Comparison of ENCODE assay signal across 16 cellular contexts in genomic region chr20:7146552-7147219, GRCh38.
DNase-seq lines count a peak whose midpoint lies in the region; TF ChIP-seq lines count a peak whose summit lies in the region.
"Had no signal": no experiment of that assay in that cellular context is flagged by ENCODE, and none has a peak within 500 bp of the region (broad histone marks: within the 10 kb centered on the region; RNA-seq: fewer than 3 reads in every experiment).

No MANE protein-coding gene starts in this region.

- DNase-seq in DMS 273 (lab: John Stamatoyannopoulos, UW; ENCODE audit: unreplicated experiment) (peak; percentile 33), DMS 273 treated with DMSO at 0.1 percent for 48 hours (lab: John Stamatoyannopoulos, UW) (no peak), NCI-H146 (lab: John Stamatoyannopoulos, UW) (peak; percentile 45), fibroblast of villous mesenchyme (ENCODE audit: low read depth) (peak; percentile 63), nephron progenitor cell (no peak), SW480 (ENCODE audit: low spot score) (no peak), CD14-positive monocyte (ENCODE audit: low spot score) (no peak)
- DNase-seq in activated CD4-positive, CD25-positive, alpha-beta regulatory T cell (lab: John Stamatoyannopoulos, UW) = no peak
- DNase-seq: CD4-positive, alpha-beta T cell; DND-41; NCI-H187; NCI-H510A treated with DMSO at 0.1 percent for 48 hours; NK-92 treated with Interleukin-12 subunit alpha and Interleukin-12 subunit beta, amount 100 ng/mL, for 24 hours; SIG-M5 had no signal

- H3K36me3 Mint-ChIP-seq in nephron progenitor cell (ENCODE audit: low read depth) = no peaks in the 10 kb centered on the region
- no peaks in the 10 kb centered on the region for H3K36me3 Mint-ChIP-seq in CD14-positive monocyte

- H3K27me3 Mint-ChIP-seq in nephron progenitor cell (ENCODE audit: low read depth, poor library complexity) = no peaks in the 10 kb centered on the region
- H3K27me3 Mint-ChIP-seq in CD14-positive monocyte (ENCODE audit: low read depth in 3 of 3) = peaks cover 0 to 4% (median 3%) of the 10 kb centered on the region in 3 donors
- H3K27me3 Mint-ChIP-seq: B cell; CD4-positive, alpha-beta T cell had no signal

- H3K4me3 ChIP-seq in fibroblast of villous mesenchyme (ENCODE audit: low read depth, low read length) = no peak overlapping the region
- H3K4me3 ChIP-seq: HAP-1 had no signal

- H3K9me3 Mint-ChIP-seq in nephron progenitor cell = no peaks in the 10 kb centered on the region
- peaks cover 0 to 2% (median 0%) of the 10 kb centered on the region in 7 donors for H3K9me3 Mint-ChIP-seq in CD14-positive monocyte

- peak overlapping the region; percentile 93 for H3K27ac Mint-ChIP-seq in nephron progenitor cell
- no peak overlapping the region for H3K27ac Mint-ChIP-seq in CD14-positive monocyte
- H3K27ac Mint-ChIP-seq: B cell; CD4-positive, alpha-beta T cell had no signal

- H3K4me1 Mint-ChIP-seq in nephron progenitor cell (peaks cover 24% of the 10 kb centered on the region), CD14-positive monocyte (no peaks in the 10 kb centered on the region)
- H3K4me1 Mint-ChIP-seq: B cell had no signal

- H3K4me3 Mint-ChIP-seq in nephron progenitor cell = no peak overlapping the region
- H3K4me3 Mint-ChIP-seq in CD14-positive monocyte = no peak overlapping the region
- H3K4me3 Mint-ChIP-seq: B cell; CD4-positive, alpha-beta T cell had no signal

- intact Hi-C loops in CD14-positive monocyte (cut with micrococcal nuclease) = no loop called here

- TF ChIP-seq CTCF in fibroblast of villous mesenchyme (IDR thresholded peaks at IDR 0.05; ENCODE audit: insufficient read depth, low read depth, low read length) (no peak), nephron progenitor cell (IDR thresholded peaks at IDR 0.05) (no peak), CD14-positive monocyte (IDR thresholded peaks at IDR 0.05) (no peak)

Comparison
In these comparisons a context has a peak if more than half of its experiments do, and no peak if none do; other contexts are left out.
1. DNase-seq: peak in DMS 273 (single experiment), NCI-H146 (single experiment) and fibroblast of villous mesenchyme (single experiment); none in DMS 273 treated with DMSO at 0.1 percent for 48 hours (single experiment), nephron progenitor cell (single experiment), SW480 (single experiment), CD14-positive monocyte (single experiment) and activated CD4-positive, CD25-positive, alpha-beta regulatory T cell (0 of 4).